Comparison of ENCODE assay signal across 1 cellular context in the genomic region with DNA sequence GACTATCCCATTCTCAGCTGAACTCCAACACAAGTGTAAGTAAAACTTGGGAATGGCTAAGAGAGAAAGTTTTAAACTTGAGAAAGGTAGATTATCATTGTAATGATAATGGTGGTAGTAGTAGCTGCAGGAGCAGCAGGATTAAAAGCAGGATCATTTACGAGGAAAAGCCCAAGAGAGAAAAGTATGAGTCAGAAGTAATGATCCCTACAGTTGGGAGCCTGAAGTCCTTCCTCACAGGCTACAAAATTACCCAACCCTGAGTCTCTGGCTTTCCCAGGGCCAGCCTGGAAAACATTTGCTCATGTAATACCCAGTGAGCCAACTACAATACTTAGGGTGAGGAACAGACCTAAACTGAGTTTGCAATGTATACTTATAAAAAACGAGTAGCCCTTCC.
TF ChIP-seq lines count a peak whose summit lies in the region.

No MANE protein-coding gene starts in this region.

TF ChIP-seq in HepG2, 621 proteins besides CTCF, POLR2A, EP300 and RAD21 (continued from another document):
- TF ChIP-seq ZNF773 (CRISPR knock-in tag; IDR thresholded peaks at IDR 0.05; ENCODE audit: borderline replicate concordance) (no peak), CHD2 (IDR thresholded peaks at IDR 0.05; ENCODE audit: low read depth, low read length) (no peak), LCORL (IDR thresholded peaks at IDR 0.05) (no peak), LCORL (CRISPR knock-in tag; IDR thresholded peaks at IDR 0.05) (no peak), IRX3 (CRISPR knock-in tag; IDR thresholded peaks at IDR 0.05; ENCODE audit: borderline replicate concordance, low read depth) (no peak), HCFC1 (IDR thresholded peaks at IDR 0.05; ENCODE audit: low read depth, low read length) (no peak), ZFP62 (CRISPR knock-in tag; IDR thresholded peaks at IDR 0.05) (no peak), SP1 (IDR thresholded peaks at IDR 0.05) (no peak), SP1 (CRISPR knock-in tag; IDR thresholded peaks at IDR 0.05) (no peak), ZNF333 (CRISPR knock-in tag; IDR thresholded peaks at IDR 0.05; ENCODE audit: borderline replicate concordance) (no peak), PHF8 (CRISPR knock-in tag; IDR thresholded peaks at IDR 0.05) (no peak), SMYD3 (CRISPR knock-in tag; IDR thresholded peaks at IDR 0.05) (no peak), ZFYVE20 (CRISPR knock-in tag; IDR thresholded peaks at IDR 0.05; ENCODE audit: borderline replicate concordance, low read depth) (no peak), ZFP36L1 (CRISPR knock-in tag; IDR thresholded peaks at IDR 0.05) (no peak), FOXO1 (CRISPR knock-in tag; IDR thresholded peaks at IDR 0.05) (no peak), ARHGAP35 (CRISPR knock-in tag; IDR thresholded peaks at IDR 0.05; ENCODE audit: borderline replicate concordance) (no peak), MTF1 (CRISPR knock-in tag; IDR thresholded peaks at IDR 0.05) (no peak), ZSCAN31 (CRISPR knock-in tag; IDR thresholded peaks at IDR 0.05; ENCODE audit: low read depth) (no peak)
- TF ChIP-seq, protein P1, sequence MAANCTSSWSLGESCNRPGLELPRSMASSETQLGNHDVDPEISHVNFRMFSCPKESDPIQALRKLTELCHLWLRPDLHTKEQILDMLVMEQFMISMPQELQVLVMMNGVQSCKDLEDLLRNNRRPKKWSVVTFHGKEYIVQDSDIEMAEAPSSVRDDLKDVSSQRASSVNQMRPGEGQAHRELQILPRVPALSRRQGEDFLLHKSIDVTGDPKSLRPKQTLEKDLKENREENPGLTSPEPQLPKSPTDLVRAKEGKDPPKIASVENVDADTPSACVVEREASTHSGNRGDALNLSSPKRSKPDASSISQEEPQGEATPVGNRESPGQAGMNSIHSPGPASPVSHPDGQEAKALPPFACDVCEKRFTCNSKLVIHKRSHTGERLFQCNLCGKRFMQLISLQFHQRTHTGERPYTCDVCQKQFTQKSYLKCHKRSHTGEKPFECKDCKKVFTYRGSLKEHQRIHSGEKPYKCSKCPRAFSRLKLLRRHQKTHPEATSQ (CRISPR knock-in tag; IDR thresholded peaks at IDR 0.05; ENCODE audit: borderline replicate concordance): no peak
- TF ChIP-seq, protein P2, sequence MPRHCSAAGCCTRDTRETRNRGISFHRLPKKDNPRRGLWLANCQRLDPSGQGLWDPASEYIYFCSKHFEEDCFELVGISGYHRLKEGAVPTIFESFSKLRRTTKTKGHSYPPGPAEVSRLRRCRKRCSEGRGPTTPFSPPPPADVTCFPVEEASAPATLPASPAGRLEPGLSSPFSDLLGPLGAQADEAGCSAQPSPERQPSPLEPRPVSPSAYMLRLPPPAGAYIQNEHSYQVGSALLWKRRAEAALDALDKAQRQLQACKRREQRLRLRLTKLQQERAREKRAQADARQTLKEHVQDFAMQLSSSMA (CRISPR knock-in tag; IDR thresholded peaks at IDR 0.05): no peak
